ENCODE assay signal across 24 cellular contexts in the genomic region with DNA sequence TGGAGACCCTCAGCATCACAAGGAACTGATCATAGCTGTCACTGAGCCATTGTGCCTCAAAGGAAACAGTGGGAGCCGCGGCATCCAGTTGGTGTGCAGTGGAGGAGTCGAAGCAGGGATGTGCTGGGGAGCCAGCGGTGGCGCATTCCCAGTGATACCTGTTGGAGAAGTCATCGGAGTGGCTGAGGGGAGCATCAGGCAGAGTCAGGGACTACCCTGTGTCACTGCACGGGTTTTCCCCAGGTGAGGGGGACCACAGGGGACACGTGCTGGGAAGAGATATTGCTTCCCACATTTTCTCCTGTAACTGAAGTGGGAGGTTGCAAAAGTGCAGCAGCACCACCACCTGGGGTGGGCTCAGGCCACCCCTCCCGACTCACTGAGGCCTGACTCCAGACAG. TPM values are rescaled to one million over a fixed set of nuclear protein-coding genes. Genes with fewer than 3 reads are reported as not detected.
DNase-seq lines count a peak whose midpoint lies in the region; ATAC-seq and TF ChIP-seq lines count a peak whose summit lies in the region.
"Had no signal": no experiment of that assay in that cellular context is flagged by ENCODE, and none has a peak within 500 bp of the region (broad histone marks: within the 10 kb centered on the region; RNA-seq: fewer than 3 reads in every experiment).

No MANE protein-coding gene starts in this region.

- CTCF ChIA-PET in IMR-90 (lab: Yijun Ruan, JAX), result no interaction called here

- no peak overlapping the region for H3K4ac ChIP-seq in IMR-90 (ENCODE audit: low read depth, low read length)
- H3K4ac ChIP-seq in neuronal stem cell (ENCODE audit: low read length), result no peak overlapping the region

- no peak for TF ChIP-seq CTCF in IMR-90 (conservative IDR thresholded peaks at IDR 0.05; ENCODE audit: low read depth, low read length)
- TF ChIP-seq CTCF in esophagus muscularis mucosa (IDR thresholded peaks at IDR 0.05), result no peak
- TF ChIP-seq CTCF in testis (IDR thresholded peaks at IDR 0.05), result no peak

- H3K36me3 ChIP-seq in IMR-90 (ENCODE audit: control insufficient read depth, insufficient read depth, low read length), result no peaks in the 10 kb centered on the region
- H3K36me3 ChIP-seq in esophagus muscularis mucosa, result peaks cover 0 to 13% (median 0%) of the 10 kb centered on the region in 4 donors
- no peaks in the 10 kb centered on the region for H3K36me3 ChIP-seq in neuronal stem cell (replicated peaks in 1 of 2; ENCODE audit: control insufficient read depth in 2 of 2, insufficient read depth in 2 of 2, low read length in 2 of 2)
- no peaks in the 10 kb centered on the region for H3K36me3 ChIP-seq in testis (ENCODE audit: low read depth, missing control alignments)
- H3K36me3 ChIP-seq: BE2C; BLaER1 treated with 17β-estradiol and CSF1 and Interleukin-3, amounts not matched to agents 10 nM and 100 nM had no signal

- H3K9ac ChIP-seq in IMR-90 (ENCODE audit: low read depth, low read length), result no peak overlapping the region
- no peak overlapping the region for H3K9ac ChIP-seq in neuronal stem cell (ENCODE audit: low read depth, low read length, poor library complexity)
- H3K9ac ChIP-seq: BLaER1 treated with 17β-estradiol and CSF1 and Interleukin-3, amounts not matched to agents 10 nM and 100 nM; GM23248 had no signal

- no peak for TF ChIP-seq RAD21 in IMR-90 (IDR thresholded peaks at IDR 0.05; ENCODE audit: low read length)

- intact Hi-C loops in IMR-90 (cut with micrococcal nuclease) (no loop called here), esophagus muscularis mucosa (cut with DNase I) (no loop called here), testis (cut with DNase I; ENCODE audit: low total_unique reads) (no loop called here)

- H2AK9ac ChIP-seq in IMR-90 (replicated peaks; ENCODE audit: low read depth, low read length, poor library complexity), result no peak overlapping the region

- 100% methylated on average over 2 of the region's 9 CpGs; no CpG with 5 or more reads in 1 of the 2 experiments for WGBS in IMR-90 (ENCODE audit: extremely low coverage in 2 of 2, insufficient read length in 1 of 2), 2 experiments
- WGBS in esophagus muscularis mucosa, result 87% methylated on average over 9 of the region's 9 CpGs
- no CpG with 5 or more reads among the region's 9 CpGs for WGBS in neuronal stem cell (ENCODE audit: extremely low coverage in 2 of 2, insufficient read length in 2 of 2, insufficient replicate concordance in 1 of 2), 2 donors
- 95% methylated on average over 6 to 9 of the region's 9 CpGs for WGBS in testis, 2 donors

- H3K79me1 ChIP-seq in IMR-90 (ENCODE audit: low read depth in 1 of 2, low read length in 2 of 2), result no peaks in the 10 kb centered on the region
- no peaks in the 10 kb centered on the region for H3K79me1 ChIP-seq in neuronal stem cell (ENCODE audit: low read depth, low read length)

- in situ Hi-C loops in IMR-90 (cut with MboI; ENCODE audit: low sequenced_read_pairs), result no loop called here

- H2AFZ ChIP-seq in IMR-90 (replicated peaks; ENCODE audit: low read length, poor library complexity), result peak overlapping the region; percentile 9
- H2AFZ ChIP-seq in neuronal stem cell (ENCODE audit: low read length), result no peak overlapping the region
- H2AFZ ChIP-seq: GM23248 had no signal

- no TSS peak for BruUV-seq in IMR-90 (replicated peaks; lab: Mats Ljungman, UMichigan)

- H4K20me1 ChIP-seq in IMR-90 (ENCODE audit: insufficient read depth, low read length), result no peaks in the 10 kb centered on the region
- H4K20me1 ChIP-seq: BLaER1 treated with 17β-estradiol and CSF1 and Interleukin-3, amounts not matched to agents 10 nM and 100 nM had no signal

- H4K91ac ChIP-seq in IMR-90 (ENCODE audit: insufficient read depth, low read depth, low read length) (no peak overlapping the region), neuronal stem cell (ENCODE audit: low read depth, low read length, poor library complexity) (no peak overlapping the region)

- dilution Hi-C loops in IMR-90 (cut with HindIII; ENCODE audit: low sequenced_read_pairs, unreplicated experiment), result no loop called here

- no peak overlapping the region for H4K5ac ChIP-seq in IMR-90 (ENCODE audit: low read depth, low read length)

- H3K9me3 ChIP-seq in IMR-90 (ENCODE audit: control insufficient read depth, insufficient read depth, low read length), result no peaks in the 10 kb centered on the region
- H3K9me3 ChIP-seq in esophagus muscularis mucosa, result no peaks in the 10 kb centered on the region
- no peaks in the 10 kb centered on the region for H3K9me3 ChIP-seq in neuronal stem cell (replicated peaks in 1 of 2; ENCODE audit: control insufficient read depth in 2 of 2, insufficient read depth in 1 of 2, low read depth in 1 of 2, low read length in 2 of 2)
- H3K9me3 ChIP-seq in testis, result no peaks in the 10 kb centered on the region
- H3K9me3 ChIP-seq: A549; BE2C; BLaER1 treated with 17β-estradiol and CSF1 and Interleukin-3, amounts not matched to agents 10 nM and 100 nM had no signal

- H3K4me1 ChIP-seq in IMR-90 (ENCODE audit: control insufficient read depth, insufficient read depth, low read length) (no peaks in the 10 kb centered on the region), esophagus muscularis mucosa (no peaks in the 10 kb centered on the region), neuronal stem cell (ENCODE audit: control insufficient read depth in 2 of 2, insufficient read depth in 1 of 2, low read depth in 1 of 2, low read length in 2 of 2) (peaks cover 0 to 1% of the 10 kb centered on the region in 2 donors), testis (peaks cover 8% of the 10 kb centered on the region)
- H3K4me1 ChIP-seq: A549, BE2C had no signal

- H3K27me3 ChIP-seq in IMR-90 (ENCODE audit: control insufficient read depth, insufficient read depth, low read length) (peaks cover 52% of the 10 kb centered on the region), esophagus muscularis mucosa (no peaks in the 10 kb centered on the region), neuronal stem cell (ENCODE audit: control insufficient read depth in 3 of 3, insufficient read depth in 3 of 3, low read depth in 1 of 3, low read length in 3 of 3) (peaks cover 0 to 56% (median 0%) of the 10 kb centered on the region in 3 experiments), testis (no peaks in the 10 kb centered on the region)
- H3K27me3 ChIP-seq: BE2C; BLaER1 treated with 17β-estradiol and CSF1 and Interleukin-3, amounts not matched to agents 10 nM and 100 nM had no signal

- H3K4me3 ChIP-seq in IMR-90 (ENCODE audit: insufficient read depth, low read depth, low read length) (no peak overlapping the region), esophagus muscularis mucosa (no peak overlapping the region), neuronal stem cell (ENCODE audit: low read length in 2 of 2) (no peak overlapping the region), testis (no peak overlapping the region)
- H3K4me3 ChIP-seq: A549; BLaER1 treated with 17β-estradiol and CSF1 and Interleukin-3, amounts not matched to agents 10 nM and 100 nM; GM12878; GM23248 had no signal

- H2BK12ac ChIP-seq in neuronal stem cell (ENCODE audit: low read length), result no peak overlapping the region

- H2AK5ac ChIP-seq in IMR-90 (ENCODE audit: low read depth, low read length) (no peak overlapping the region), neuronal stem cell (ENCODE audit: low read depth, low read length) (no peak overlapping the region)

- H3K14ac ChIP-seq in IMR-90 (replicated peaks; ENCODE audit: low read depth, low read length), result no peak overlapping the region
- no peak overlapping the region for H3K14ac ChIP-seq in neuronal stem cell (ENCODE audit: low read length)

- H3K9me1 ChIP-seq in IMR-90 (ENCODE audit: insufficient read depth, low read length), result no peaks in the 10 kb centered on the region

- H2BK20ac ChIP-seq in IMR-90 (ENCODE audit: low read depth, low read length), result no peak overlapping the region

- no peak for ATAC-seq in IMR-90 (ENCODE audit: low read depth)
- ATAC-seq: A549, GM12878 had no signal

- no peak overlapping the region for H3K18ac ChIP-seq in IMR-90 (ENCODE audit: low read depth, low read length)
- H3K18ac ChIP-seq in neuronal stem cell (ENCODE audit: low read length), result no peak overlapping the region

- POLR2A ChIA-PET in IMR-90 (lab: Charles Lee; ENCODE audit: unreplicated experiment), result interaction anchor here (0.6 kb wide), 1 partner anchor 701 kb away, joined by 3 read pairs; no protein-coding TSS in a partner anchor

- H3K56ac ChIP-seq in IMR-90 (ENCODE audit: extremely low read depth, insufficient read depth, low read length), result no peak overlapping the region

- H2BK120ac ChIP-seq in IMR-90 (ENCODE audit: low read depth, low read length), result no peak overlapping the region
- H2BK120ac ChIP-seq in neuronal stem cell (ENCODE audit: low read depth, low read length), result no peak overlapping the region

- H4K8ac ChIP-seq in IMR-90 (ENCODE audit: low read depth in 2 of 2, low read length in 2 of 2) (no peak overlapping the region), neuronal stem cell (ENCODE audit: low read depth, low read length) (no peak overlapping the region)

- no peak for TF ChIP-seq EP300 in esophagus muscularis mucosa (IDR thresholded peaks at IDR 0.05)

- H3K23ac ChIP-seq in IMR-90 (ENCODE audit: low read depth, low read length) (no peak overlapping the region), neuronal stem cell (ENCODE audit: low read depth, low read length, poor library complexity) (peak overlapping the region; percentile 4)

- DNase-seq in IMR-90, result no peak
- DNase-seq in esophagus muscularis mucosa (ENCODE audit: extremely low spot score), result peak; percentile 88
- no peak for DNase-seq in neuronal stem cell (ENCODE audit: low spot score)
- DNase-seq in testis, result peak; percentile 2
- DNase-seq in HCEC 1CT, result no peak
- no peak for DNase-seq in dermis blood vessel endothelial cell
- DNase-seq in RPMI8226, result no peak
- DNase-seq: 8988T; ACHN; AML-193; BE2C; CD4-positive, alpha-beta T cell; CD8-positive, alpha-beta memory T cell; DMS 273 treated with DMSO at 0.1 percent for 48 hours; DMS79; EL; GDM1; GM23248; H9; HFFc6 had no signal

- no peak overlapping the region for H2BK5ac ChIP-seq in IMR-90 (ENCODE audit: low read depth, low read length, poor library complexity, severe bottlenecking)
- no peak overlapping the region for H2BK5ac ChIP-seq in neuronal stem cell (ENCODE audit: low read length)

- H3K4me2 ChIP-seq in IMR-90 (ENCODE audit: low read depth, low read length) (no peak overlapping the region), neuronal stem cell (ENCODE audit: insufficient read depth, low read length, poor library complexity, severe bottlenecking) (no peak overlapping the region)
- H3K4me2 ChIP-seq: A549; BLaER1 treated with 17β-estradiol and CSF1 and Interleukin-3, amounts not matched to agents 10 nM and 100 nM had no signal

- H2BK15ac ChIP-seq in IMR-90 (ENCODE audit: low read depth, low read length), result no peak overlapping the region
- no peak overlapping the region for H2BK15ac ChIP-seq in neuronal stem cell (ENCODE audit: low read length)

- TF ChIP-seq POLR2A in IMR-90 (IDR thresholded peaks at IDR 0.05; ENCODE audit: low read depth, low read length) (no peak), esophagus muscularis mucosa (IDR thresholded peaks at IDR 0.05; ENCODE audit: low read depth) (no peak), testis (IDR thresholded peaks at IDR 0.05) (no peak)

- no peak overlapping the region for H3K27ac ChIP-seq in IMR-90 (ENCODE audit: insufficient read depth, low read length)
- no peak overlapping the region for H3K27ac ChIP-seq in esophagus muscularis mucosa (replicated peaks in 1 of 4)
- H3K27ac ChIP-seq in neuronal stem cell (replicated peaks; ENCODE audit: low read length), result no peak overlapping the region
- no peak overlapping the region for H3K27ac ChIP-seq in testis
- H3K27ac ChIP-seq: A549; BLaER1 treated with 17β-estradiol and CSF1 and Interleukin-3, amounts not matched to agents 10 nM and 100 nM; GM23248 had no signal

RNA-seq across cellular contexts. Expression of a gene that starts 57.7 kb away (rescaled TPM):
- total RNA-seq in IMR-90 (2012; rRNA removed), result under 0.01 TPM in 2 replicates
- polyA plus RNA-seq in IMR-90 (2012; rRNA removed), result 0.03 and 0.15 TPM in 2 replicates
- 0.10 TPM in 1 of 2 replicates, not detected in the other for polyA plus RNA-seq in IMR-90 (2012; cell fraction: cytosol; rRNA removed)
- 0.05 and 0.27 TPM in 2 replicates for polyA plus RNA-seq in IMR-90 (2012; cell fraction: nucleus; rRNA removed; ENCODE audit: low replicate concordance)
- 1 to 10 TPM in 1 of 4 donors, under 1 TPM in 3; 0.50 to 1.7 (median 0.73) TPM for total RNA-seq in esophagus muscularis mucosa
- polyA plus RNA-seq in neuronal stem cell (2013, experiment 1 of 2), result 0.03 TPM
- 0.03 TPM for polyA plus RNA-seq in neuronal stem cell (2013, experiment 2 of 2)
- 1 to 10 TPM; 4.0 to 4.8 TPM for total RNA-seq in testis
- 4.2 TPM for polyA plus RNA-seq in testis (ENCODE audit: insufficient read depth, low read depth, low replicate concordance)
- total RNA-seq in dermis blood vessel endothelial cell, result 2.9 and 21.4 TPM in 2 replicates
- polyA plus RNA-seq: CD14-positive monocyte had no signal

Comparison
In these comparisons a context has a peak if more than half of its experiments do, and no peak if none do; other contexts are left out.
1. DNase-seq: peak in esophagus muscularis mucosa (single experiment) and testis (single experiment); none in IMR-90 (single experiment), neuronal stem cell (single experiment), HCEC 1CT (single experiment), dermis blood vessel endothelial cell (single experiment) and RPMI8226 (single experiment).